ENCODE assay signal across 1 cellular context in the genomic region with DNA sequence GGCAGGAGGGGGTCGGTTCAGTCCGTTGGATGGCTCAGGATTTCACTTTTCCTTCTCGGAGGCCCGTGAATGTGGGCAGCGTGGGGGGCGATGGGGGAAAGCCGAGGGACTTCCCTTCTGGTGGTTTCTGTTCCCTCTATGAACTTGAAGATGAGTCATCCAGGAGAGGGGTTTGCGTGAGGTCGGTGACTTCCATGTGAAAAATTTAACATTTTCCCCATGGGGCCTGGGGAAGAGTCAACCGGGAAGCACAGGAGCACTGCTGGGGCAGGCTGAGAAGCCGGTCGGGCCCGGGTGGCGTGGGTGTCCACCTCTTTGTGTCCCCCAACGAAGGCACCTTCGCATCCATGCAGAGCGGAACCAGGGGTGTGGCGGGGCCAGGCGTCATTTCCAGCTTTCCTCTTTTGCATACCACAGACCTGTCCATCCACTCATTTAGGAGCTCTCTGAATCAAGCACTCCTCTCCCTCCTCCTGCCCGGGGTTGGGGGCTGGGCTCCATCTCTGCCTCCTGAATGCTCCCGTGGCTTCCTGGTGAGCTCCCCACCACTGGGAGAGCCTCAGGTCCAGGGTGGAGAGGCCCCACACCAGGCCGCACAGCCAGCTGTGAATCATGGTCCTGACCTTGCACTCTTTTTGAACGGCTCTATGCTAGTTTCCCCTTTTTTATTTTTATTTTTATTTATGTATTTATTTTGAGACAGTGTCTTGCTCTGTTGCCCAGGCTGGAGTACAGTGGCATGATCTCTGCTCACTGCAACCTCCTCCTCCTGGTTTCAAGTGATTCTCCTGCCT.
TF ChIP-seq lines count a peak whose summit lies in the region.

No MANE protein-coding gene starts in this region.

TF ChIP-seq in GM12878, 131 proteins besides CTCF, POLR2A, EP300 and RAD21 (continued from another document and continues in another):
- TF ChIP-seq, protein P1, sequence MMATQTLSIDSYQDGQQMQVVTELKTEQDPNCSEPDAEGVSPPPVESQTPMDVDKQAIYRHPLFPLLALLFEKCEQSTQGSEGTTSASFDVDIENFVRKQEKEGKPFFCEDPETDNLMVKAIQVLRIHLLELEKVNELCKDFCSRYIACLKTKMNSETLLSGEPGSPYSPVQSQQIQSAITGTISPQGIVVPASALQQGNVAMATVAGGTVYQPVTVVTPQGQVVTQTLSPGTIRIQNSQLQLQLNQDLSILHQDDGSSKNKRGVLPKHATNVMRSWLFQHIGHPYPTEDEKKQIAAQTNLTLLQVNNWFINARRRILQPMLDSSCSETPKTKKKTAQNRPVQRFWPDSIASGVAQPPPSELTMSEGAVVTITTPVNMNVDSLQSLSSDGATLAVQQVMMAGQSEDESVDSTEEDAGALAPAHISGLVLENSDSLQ (IDR thresholded peaks at IDR 0.05): peak; percentile 89
- peak; percentile 94 for TF ChIP-seq CREM (IDR thresholded peaks at IDR 0.05; ENCODE audit: low read depth)
- TF ChIP-seq TCF12 (IDR thresholded peaks at IDR 0.05; ENCODE audit: low read depth, low read length): peak; percentile 69; the same call in 1 of the 2 replicates
- TF ChIP-seq, protein P2, sequence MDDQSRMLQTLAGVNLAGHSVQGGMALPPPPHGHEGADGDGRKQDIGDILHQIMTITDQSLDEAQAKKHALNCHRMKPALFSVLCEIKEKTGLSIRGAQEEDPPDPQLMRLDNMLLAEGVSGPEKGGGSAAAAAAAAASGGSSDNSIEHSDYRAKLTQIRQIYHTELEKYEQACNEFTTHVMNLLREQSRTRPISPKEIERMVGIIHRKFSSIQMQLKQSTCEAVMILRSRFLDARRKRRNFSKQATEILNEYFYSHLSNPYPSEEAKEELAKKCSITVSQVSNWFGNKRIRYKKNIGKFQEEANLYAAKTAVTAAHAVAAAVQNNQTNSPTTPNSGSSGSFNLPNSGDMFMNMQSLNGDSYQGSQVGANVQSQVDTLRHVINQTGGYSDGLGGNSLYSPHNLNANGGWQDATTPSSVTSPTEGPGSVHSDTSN (IDR thresholded peaks at IDR 0.05; ENCODE audit: insufficient replicate concordance, low read depth, low read length): no peak
- peak; percentile 100 for TF ChIP-seq DPF2 (IDR thresholded peaks at IDR 0.05)
- no peak for TF ChIP-seq FOS (IDR thresholded peaks at IDR 0.05; ENCODE audit: borderline replicate concordance, extremely low read depth, insufficient read length)
- TF ChIP-seq TAF1 (IDR thresholded peaks at IDR 0.05; ENCODE audit: borderline replicate concordance, low read depth, low read length): peak; percentile 36; the same call in 1 of the 2 replicates
- TF ChIP-seq, protein P3, sequence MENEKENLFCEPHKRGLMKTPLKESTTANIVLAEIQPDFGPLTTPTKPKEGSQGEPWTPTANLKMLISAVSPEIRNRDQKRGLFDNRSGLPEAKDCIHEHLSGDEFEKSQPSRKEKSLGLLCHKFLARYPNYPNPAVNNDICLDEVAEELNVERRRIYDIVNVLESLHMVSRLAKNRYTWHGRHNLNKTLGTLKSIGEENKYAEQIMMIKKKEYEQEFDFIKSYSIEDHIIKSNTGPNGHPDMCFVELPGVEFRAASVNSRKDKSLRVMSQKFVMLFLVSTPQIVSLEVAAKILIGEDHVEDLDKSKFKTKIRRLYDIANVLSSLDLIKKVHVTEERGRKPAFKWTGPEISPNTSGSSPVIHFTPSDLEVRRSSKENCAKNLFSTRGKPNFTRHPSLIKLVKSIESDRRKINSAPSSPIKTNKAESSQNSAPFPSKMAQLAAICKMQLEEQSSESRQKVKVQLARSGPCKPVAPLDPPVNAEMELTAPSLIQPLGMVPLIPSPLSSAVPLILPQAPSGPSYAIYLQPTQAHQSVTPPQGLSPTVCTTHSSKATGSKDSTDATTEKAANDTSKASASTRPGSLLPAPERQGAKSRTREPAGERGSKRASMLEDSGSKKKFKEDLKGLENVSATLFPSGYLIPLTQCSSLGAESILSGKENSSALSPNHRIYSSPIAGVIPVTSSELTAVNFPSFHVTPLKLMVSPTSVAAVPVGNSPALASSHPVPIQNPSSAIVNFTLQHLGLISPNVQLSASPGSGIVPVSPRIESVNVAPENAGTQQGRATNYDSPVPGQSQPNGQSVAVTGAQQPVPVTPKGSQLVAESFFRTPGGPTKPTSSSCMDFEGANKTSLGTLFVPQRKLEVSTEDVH (IDR thresholded peaks at IDR 0.05; ENCODE audit: low read depth, partially characterized antibody): peak; percentile 34
- TF ChIP-seq, protein P4, sequence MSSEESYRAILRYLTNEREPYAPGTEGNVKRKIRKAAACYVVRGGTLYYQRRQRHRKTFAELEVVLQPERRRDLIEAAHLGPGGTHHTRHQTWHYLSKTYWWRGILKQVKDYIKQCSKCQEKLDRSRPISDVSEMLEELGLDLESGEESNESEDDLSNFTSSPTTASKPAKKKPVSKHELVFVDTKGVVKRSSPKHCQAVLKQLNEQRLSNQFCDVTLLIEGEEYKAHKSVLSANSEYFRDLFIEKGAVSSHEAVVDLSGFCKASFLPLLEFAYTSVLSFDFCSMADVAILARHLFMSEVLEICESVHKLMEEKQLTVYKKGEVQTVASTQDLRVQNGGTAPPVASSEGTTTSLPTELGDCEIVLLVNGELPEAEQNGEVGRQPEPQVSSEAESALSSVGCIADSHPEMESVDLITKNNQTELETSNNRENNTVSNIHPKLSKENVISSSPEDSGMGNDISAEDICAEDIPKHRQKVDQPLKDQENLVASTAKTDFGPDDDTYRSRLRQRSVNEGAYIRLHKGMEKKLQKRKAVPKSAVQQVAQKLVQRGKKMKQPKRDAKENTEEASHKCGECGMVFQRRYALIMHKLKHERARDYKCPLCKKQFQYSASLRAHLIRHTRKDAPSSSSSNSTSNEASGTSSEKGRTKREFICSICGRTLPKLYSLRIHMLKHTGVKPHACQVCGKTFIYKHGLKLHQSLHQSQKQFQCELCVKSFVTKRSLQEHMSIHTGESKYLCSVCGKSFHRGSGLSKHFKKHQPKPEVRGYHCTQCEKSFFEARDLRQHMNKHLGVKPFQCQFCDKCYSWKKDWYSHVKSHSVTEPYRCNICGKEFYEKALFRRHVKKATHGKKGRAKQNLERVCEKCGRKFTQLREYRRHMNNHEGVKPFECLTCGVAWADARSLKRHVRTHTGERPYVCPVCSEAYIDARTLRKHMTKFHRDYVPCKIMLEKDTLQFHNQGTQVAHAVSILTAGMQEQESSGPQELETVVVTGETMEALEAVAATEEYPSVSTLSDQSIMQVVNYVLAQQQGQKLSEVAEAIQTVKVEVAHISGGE (CRISPR knock-in tag; IDR thresholded peaks at IDR 0.05): no peak
- TF ChIP-seq BRCA1 (IDR thresholded peaks at IDR 0.05; ENCODE audit: low read depth, low read length): no peak
- peak; percentile 94 for TF ChIP-seq ATF7 (IDR thresholded peaks at IDR 0.05; ENCODE audit: low read depth)
- peak; percentile 36; the same call in 1 of the 2 replicates for TF ChIP-seq HDGF (IDR thresholded peaks at IDR 0.05)
- TF ChIP-seq SREBF2 (IDR thresholded peaks at IDR 0.05; ENCODE audit: low read length): no peak
- TF ChIP-seq, protein P5, sequence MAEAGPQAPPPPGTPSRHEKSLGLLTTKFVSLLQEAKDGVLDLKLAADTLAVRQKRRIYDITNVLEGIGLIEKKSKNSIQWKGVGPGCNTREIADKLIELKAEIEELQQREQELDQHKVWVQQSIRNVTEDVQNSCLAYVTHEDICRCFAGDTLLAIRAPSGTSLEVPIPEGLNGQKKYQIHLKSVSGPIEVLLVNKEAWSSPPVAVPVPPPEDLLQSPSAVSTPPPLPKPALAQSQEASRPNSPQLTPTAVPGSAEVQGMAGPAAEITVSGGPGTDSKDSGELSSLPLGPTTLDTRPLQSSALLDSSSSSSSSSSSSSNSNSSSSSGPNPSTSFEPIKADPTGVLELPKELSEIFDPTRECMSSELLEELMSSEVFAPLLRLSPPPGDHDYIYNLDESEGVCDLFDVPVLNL (IDR thresholded peaks at IDR 0.05; ENCODE audit: low read depth, low read length): no peak
- TF ChIP-seq, protein P6, sequence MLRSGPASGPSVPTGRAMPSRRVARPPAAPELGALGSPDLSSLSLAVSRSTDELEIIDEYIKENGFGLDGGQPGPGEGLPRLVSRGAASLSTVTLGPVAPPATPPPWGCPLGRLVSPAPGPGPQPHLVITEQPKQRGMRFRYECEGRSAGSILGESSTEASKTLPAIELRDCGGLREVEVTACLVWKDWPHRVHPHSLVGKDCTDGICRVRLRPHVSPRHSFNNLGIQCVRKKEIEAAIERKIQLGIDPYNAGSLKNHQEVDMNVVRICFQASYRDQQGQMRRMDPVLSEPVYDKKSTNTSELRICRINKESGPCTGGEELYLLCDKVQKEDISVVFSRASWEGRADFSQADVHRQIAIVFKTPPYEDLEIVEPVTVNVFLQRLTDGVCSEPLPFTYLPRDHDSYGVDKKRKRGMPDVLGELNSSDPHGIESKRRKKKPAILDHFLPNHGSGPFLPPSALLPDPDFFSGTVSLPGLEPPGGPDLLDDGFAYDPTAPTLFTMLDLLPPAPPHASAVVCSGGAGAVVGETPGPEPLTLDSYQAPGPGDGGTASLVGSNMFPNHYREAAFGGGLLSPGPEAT (IDR thresholded peaks at IDR 0.05; ENCODE audit: low read depth): peak; percentile 100
- TF ChIP-seq RB1 (IDR thresholded peaks at IDR 0.05; ENCODE audit: borderline replicate concordance): no peak; the same call in 1 of the 2 replicates
- TF ChIP-seq RUNX3 (IDR thresholded peaks at IDR 0.05; ENCODE audit: low read length): no peak
- no peak for TF ChIP-seq SMARCA5 (IDR thresholded peaks at IDR 0.05)
- TF ChIP-seq, protein P7, sequence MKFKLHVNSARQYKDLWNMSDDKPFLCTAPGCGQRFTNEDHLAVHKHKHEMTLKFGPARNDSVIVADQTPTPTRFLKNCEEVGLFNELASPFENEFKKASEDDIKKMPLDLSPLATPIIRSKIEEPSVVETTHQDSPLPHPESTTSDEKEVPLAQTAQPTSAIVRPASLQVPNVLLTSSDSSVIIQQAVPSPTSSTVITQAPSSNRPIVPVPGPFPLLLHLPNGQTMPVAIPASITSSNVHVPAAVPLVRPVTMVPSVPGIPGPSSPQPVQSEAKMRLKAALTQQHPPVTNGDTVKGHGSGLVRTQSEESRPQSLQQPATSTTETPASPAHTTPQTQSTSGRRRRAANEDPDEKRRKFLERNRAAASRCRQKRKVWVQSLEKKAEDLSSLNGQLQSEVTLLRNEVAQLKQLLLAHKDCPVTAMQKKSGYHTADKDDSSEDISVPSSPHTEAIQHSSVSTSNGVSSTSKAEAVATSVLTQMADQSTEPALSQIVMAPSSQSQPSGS (IDR thresholded peaks at IDR 0.05; ENCODE audit: low read length): no peak
- TF ChIP-seq SRF (IDR thresholded peaks at IDR 0.05; ENCODE audit: low read depth in 2 of 2, low read length in 2 of 2): peak in 1 of 2 experiments; percentile 82; a peak in 2 of 4 replicates
- TF ChIP-seq, protein P8, sequence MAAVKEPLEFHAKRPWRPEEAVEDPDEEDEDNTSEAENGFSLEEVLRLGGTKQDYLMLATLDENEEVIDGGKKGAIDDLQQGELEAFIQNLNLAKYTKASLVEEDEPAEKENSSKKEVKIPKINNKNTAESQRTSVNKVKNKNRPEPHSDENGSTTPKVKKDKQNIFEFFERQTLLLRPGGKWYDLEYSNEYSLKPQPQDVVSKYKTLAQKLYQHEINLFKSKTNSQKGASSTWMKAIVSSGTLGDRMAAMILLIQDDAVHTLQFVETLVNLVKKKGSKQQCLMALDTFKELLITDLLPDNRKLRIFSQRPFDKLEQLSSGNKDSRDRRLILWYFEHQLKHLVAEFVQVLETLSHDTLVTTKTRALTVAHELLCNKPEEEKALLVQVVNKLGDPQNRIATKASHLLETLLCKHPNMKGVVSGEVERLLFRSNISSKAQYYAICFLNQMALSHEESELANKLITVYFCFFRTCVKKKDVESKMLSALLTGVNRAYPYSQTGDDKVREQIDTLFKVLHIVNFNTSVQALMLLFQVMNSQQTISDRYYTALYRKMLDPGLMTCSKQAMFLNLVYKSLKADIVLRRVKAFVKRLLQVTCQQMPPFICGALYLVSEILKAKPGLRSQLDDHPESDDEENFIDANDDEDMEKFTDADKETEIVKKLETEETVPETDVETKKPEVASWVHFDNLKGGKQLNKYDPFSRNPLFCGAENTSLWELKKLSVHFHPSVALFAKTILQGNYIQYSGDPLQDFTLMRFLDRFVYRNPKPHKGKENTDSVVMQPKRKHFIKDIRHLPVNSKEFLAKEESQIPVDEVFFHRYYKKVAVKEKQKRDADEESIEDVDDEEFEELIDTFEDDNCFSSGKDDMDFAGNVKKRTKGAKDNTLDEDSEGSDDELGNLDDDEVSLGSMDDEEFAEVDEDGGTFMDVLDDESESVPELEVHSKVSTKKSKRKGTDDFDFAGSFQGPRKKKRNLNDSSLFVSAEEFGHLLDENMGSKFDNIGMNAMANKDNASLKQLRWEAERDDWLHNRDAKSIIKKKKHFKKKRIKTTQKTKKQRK (IDR thresholded peaks at IDR 0.05; ENCODE audit: low read depth, low read length): no peak
- TF ChIP-seq, protein P9, sequence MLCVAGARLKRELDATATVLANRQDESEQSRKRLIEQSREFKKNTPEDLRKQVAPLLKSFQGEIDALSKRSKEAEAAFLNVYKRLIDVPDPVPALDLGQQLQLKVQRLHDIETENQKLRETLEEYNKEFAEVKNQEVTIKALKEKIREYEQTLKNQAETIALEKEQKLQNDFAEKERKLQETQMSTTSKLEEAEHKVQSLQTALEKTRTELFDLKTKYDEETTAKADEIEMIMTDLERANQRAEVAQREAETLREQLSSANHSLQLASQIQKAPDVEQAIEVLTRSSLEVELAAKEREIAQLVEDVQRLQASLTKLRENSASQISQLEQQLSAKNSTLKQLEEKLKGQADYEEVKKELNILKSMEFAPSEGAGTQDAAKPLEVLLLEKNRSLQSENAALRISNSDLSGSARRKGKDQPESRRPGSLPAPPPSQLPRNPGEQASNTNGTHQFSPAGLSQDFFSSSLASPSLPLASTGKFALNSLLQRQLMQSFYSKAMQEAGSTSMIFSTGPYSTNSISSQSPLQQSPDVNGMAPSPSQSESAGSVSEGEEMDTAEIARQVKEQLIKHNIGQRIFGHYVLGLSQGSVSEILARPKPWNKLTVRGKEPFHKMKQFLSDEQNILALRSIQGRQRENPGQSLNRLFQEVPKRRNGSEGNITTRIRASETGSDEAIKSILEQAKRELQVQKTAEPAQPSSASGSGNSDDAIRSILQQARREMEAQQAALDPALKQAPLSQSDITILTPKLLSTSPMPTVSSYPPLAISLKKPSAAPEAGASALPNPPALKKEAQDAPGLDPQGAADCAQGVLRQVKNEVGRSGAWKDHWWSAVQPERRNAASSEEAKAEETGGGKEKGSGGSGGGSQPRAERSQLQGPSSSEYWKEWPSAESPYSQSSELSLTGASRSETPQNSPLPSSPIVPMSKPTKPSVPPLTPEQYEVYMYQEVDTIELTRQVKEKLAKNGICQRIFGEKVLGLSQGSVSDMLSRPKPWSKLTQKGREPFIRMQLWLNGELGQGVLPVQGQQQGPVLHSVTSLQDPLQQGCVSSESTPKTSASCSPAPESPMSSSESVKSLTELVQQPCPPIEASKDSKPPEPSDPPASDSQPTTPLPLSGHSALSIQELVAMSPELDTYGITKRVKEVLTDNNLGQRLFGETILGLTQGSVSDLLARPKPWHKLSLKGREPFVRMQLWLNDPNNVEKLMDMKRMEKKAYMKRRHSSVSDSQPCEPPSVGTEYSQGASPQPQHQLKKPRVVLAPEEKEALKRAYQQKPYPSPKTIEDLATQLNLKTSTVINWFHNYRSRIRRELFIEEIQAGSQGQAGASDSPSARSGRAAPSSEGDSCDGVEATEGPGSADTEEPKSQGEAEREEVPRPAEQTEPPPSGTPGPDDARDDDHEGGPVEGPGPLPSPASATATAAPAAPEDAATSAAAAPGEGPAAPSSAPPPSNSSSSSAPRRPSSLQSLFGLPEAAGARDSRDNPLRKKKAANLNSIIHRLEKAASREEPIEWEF (IDR thresholded peaks at IDR 0.05; ENCODE audit: insufficient replicate concordance, low read depth, low read length): peak; percentile 46
- TF ChIP-seq ZNF384 (IDR thresholded peaks at IDR 0.05; ENCODE audit: borderline replicate concordance, low read depth, low read length): no peak
- TF ChIP-seq MEF2B (IDR thresholded peaks at IDR 0.05; ENCODE audit: partially characterized antibody, poor library complexity, severe bottlenecking): peak; percentile 97
- TF ChIP-seq LARP7 (IDR thresholded peaks at IDR 0.05): no peak
